In the genomic region with DNA sequence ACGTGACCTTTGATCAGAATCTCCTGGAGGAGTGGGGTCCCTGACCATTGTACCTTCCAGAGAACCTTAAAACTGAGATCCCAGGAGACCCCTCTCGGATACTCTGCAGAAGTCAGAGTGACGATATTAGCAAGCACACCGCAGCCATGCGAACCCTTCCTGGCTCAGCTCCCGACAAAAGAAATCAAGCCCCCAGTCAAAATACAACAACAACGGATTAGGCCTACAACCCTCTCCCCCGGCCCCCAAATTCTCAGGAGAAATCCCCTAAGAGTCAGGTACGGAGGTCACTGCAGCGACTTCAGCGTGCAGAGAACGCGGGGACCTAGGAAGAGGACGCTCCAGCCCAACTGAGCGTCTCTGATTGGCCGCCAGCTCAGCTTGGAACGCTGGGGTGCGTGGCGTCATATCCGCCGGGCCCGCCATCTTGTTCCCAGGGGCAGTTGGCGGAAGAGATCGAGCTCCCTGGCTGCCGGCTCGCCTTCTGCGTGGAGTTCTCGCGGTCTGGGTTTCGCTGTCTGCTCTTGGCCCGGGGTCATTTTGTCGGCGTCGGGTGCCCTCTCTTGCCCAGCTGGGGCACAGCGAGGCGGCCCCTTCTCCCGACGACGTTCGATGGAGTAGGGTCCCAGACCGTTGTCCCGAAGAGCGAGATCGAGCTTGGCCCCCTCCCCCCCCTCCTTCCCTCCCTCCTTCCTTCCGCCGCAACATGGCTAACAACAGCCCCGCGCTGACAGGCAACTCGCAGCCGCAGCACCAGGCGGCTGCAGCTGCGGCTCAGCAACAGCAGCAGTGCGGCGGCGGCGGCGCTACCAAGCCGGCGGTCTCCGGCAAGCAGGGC, we compare ENCODE assay signal across 1 cellular context.
TF ChIP-seq lines count a peak whose summit lies in the region.

A gene with protein sequence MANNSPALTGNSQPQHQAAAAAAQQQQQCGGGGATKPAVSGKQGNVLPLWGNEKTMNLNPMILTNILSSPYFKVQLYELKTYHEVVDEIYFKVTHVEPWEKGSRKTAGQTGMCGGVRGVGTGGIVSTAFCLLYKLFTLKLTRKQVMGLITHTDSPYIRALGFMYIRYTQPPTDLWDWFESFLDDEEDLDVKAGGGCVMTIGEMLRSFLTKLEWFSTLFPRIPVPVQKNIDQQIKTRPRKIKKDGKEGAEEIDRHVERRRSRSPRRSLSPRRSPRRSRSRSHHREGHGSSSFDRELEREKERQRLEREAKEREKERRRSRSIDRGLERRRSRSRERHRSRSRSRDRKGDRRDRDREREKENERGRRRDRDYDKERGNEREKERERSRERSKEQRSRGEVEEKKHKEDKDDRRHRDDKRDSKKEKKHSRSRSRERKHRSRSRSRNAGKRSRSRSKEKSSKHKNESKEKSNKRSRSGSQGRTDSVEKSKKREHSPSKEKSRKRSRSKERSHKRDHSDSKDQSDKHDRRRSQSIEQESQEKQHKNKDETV (plus strand): TSS at position 425 of the 838 bp plus-strand sequence. CDS start 282 bp downstream, at position 707.

TF ChIP-seq in K562, 482 proteins besides CTCF, POLR2A, EP300 and RAD21 (continued from another document and continues in another):
- TF ChIP-seq, protein P1, sequence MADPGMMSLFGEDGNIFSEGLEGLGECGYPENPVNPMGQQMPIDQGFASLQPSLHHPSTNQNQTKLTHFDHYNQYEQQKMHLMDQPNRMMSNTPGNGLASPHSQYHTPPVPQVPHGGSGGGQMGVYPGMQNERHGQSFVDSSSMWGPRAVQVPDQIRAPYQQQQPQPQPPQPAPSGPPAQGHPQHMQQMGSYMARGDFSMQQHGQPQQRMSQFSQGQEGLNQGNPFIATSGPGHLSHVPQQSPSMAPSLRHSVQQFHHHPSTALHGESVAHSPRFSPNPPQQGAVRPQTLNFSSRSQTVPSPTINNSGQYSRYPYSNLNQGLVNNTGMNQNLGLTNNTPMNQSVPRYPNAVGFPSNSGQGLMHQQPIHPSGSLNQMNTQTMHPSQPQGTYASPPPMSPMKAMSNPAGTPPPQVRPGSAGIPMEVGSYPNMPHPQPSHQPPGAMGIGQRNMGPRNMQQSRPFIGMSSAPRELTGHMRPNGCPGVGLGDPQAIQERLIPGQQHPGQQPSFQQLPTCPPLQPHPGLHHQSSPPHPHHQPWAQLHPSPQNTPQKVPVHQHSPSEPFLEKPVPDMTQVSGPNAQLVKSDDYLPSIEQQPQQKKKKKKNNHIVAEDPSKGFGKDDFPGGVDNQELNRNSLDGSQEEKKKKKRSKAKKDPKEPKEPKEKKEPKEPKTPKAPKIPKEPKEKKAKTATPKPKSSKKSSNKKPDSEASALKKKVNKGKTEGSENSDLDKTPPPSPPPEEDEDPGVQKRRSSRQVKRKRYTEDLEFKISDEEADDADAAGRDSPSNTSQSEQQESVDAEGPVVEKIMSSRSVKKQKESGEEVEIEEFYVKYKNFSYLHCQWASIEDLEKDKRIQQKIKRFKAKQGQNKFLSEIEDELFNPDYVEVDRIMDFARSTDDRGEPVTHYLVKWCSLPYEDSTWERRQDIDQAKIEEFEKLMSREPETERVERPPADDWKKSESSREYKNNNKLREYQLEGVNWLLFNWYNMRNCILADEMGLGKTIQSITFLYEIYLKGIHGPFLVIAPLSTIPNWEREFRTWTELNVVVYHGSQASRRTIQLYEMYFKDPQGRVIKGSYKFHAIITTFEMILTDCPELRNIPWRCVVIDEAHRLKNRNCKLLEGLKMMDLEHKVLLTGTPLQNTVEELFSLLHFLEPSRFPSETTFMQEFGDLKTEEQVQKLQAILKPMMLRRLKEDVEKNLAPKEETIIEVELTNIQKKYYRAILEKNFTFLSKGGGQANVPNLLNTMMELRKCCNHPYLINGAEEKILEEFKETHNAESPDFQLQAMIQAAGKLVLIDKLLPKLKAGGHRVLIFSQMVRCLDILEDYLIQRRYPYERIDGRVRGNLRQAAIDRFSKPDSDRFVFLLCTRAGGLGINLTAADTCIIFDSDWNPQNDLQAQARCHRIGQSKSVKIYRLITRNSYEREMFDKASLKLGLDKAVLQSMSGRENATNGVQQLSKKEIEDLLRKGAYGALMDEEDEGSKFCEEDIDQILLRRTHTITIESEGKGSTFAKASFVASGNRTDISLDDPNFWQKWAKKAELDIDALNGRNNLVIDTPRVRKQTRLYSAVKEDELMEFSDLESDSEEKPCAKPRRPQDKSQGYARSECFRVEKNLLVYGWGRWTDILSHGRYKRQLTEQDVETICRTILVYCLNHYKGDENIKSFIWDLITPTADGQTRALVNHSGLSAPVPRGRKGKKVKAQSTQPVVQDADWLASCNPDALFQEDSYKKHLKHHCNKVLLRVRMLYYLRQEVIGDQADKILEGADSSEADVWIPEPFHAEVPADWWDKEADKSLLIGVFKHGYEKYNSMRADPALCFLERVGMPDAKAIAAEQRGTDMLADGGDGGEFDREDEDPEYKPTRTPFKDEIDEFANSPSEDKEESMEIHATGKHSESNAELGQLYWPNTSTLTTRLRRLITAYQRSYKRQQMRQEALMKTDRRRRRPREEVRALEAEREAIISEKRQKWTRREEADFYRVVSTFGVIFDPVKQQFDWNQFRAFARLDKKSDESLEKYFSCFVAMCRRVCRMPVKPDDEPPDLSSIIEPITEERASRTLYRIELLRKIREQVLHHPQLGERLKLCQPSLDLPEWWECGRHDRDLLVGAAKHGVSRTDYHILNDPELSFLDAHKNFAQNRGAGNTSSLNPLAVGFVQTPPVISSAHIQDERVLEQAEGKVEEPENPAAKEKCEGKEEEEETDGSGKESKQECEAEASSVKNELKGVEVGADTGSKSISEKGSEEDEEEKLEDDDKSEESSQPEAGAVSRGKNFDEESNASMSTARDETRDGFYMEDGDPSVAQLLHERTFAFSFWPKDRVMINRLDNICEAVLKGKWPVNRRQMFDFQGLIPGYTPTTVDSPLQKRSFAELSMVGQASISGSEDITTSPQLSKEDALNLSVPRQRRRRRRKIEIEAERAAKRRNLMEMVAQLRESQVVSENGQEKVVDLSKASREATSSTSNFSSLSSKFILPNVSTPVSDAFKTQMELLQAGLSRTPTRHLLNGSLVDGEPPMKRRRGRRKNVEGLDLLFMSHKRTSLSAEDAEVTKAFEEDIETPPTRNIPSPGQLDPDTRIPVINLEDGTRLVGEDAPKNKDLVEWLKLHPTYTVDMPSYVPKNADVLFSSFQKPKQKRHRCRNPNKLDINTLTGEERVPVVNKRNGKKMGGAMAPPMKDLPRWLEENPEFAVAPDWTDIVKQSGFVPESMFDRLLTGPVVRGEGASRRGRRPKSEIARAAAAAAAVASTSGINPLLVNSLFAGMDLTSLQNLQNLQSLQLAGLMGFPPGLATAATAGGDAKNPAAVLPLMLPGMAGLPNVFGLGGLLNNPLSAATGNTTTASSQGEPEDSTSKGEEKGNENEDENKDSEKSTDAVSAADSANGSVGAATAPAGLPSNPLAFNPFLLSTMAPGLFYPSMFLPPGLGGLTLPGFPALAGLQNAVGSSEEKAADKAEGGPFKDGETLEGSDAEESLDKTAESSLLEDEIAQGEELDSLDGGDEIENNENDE (IDR thresholded peaks at IDR 0.05; ENCODE audit: low read depth, low read length), result no peak
- no peak for TF ChIP-seq MYNN (IDR thresholded peaks at IDR 0.05)
- no peak for TF ChIP-seq MYNN (CRISPR knock-in tag; IDR thresholded peaks at IDR 0.05)
- TF ChIP-seq ZNF551 (CRISPR knock-in tag; IDR thresholded peaks at IDR 0.05), result no peak
- no peak for TF ChIP-seq ZNF699 (CRISPR knock-in tag; IDR thresholded peaks at IDR 0.05; ENCODE audit: insufficient replicate concordance)
- TF ChIP-seq HCFC1 (IDR thresholded peaks at IDR 0.05; ENCODE audit: low read depth, low read length), result peak; percentile 73
- peak; percentile 77; the same call in 1 of the 2 replicates for TF ChIP-seq ZFX (CRISPR knock-in tag; IDR thresholded peaks at IDR 0.05)
- TF ChIP-seq, protein P2, sequence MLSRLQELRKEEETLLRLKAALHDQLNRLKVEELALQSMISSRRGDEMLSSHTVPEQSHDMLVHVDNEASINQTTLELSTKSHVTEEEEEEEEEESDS (CRISPR knock-in tag; IDR thresholded peaks at IDR 0.05), result no peak
- no peak for TF ChIP-seq KLF10 (CRISPR knock-in tag; IDR thresholded peaks at IDR 0.05)
- TF ChIP-seq RBFOX2 (IDR thresholded peaks at IDR 0.05; ENCODE audit: low read depth, low read length), result peak; percentile 100
- TF ChIP-seq, protein P3, sequence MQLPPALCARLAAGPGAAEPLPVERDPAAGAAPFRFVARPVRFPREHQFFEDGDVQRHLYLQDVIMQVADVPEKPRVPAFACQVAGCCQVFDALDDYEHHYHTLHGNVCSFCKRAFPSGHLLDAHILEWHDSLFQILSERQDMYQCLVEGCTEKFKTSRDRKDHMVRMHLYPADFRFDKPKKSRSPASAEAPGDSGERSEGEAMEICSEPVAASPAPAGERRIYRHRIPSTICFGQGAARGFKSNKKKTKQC (CRISPR knock-in tag; IDR thresholded peaks at IDR 0.05), result no peak; the same call in none of the 2 replicates
- 0 out of 2 replicates have a peak, but pooled peaks have one; percentile 27 for TF ChIP-seq HINFP (tag; conservative IDR thresholded peaks at IDR 0.05; ENCODE audit: low read depth)
- TF ChIP-seq SRF (CRISPR knock-in tag; IDR thresholded peaks at IDR 0.05), result peak in 1 of 2 experiments; percentile 46; a peak in 1 of 4 replicates
- TF ChIP-seq ZNF239 (CRISPR knock-in tag; IDR thresholded peaks at IDR 0.05), result no peak
- TF ChIP-seq, protein P4, sequence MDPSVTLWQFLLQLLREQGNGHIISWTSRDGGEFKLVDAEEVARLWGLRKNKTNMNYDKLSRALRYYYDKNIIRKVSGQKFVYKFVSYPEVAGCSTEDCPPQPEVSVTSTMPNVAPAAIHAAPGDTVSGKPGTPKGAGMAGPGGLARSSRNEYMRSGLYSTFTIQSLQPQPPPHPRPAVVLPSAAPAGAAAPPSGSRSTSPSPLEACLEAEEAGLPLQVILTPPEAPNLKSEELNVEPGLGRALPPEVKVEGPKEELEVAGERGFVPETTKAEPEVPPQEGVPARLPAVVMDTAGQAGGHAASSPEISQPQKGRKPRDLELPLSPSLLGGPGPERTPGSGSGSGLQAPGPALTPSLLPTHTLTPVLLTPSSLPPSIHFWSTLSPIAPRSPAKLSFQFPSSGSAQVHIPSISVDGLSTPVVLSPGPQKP (CRISPR knock-in tag; IDR thresholded peaks at IDR 0.05), result no peak
- peak; percentile 86 for TF ChIP-seq C11orf30 (IDR thresholded peaks at IDR 0.05; ENCODE audit: low read depth)
- peak; percentile 40; the same call in 1 of the 2 replicates for TF ChIP-seq RNF2 (IDR thresholded peaks at IDR 0.05)
- TF ChIP-seq NR4A1 (CRISPR knock-in tag; IDR thresholded peaks at IDR 0.05), result no peak; the same call in 1 of the 2 replicates
- peak; percentile 39; the same call in 1 of the 2 replicates for TF ChIP-seq NR4A1 (tag; IDR thresholded peaks at IDR 0.05)
- peak; percentile 58 for TF ChIP-seq SIN3B (IDR thresholded peaks at IDR 0.05; ENCODE audit: low read depth)
- peak; percentile 75 for TF ChIP-seq ELF1 (tag; IDR thresholded peaks at IDR 0.05)
- TF ChIP-seq NFE2L1 (tag; IDR thresholded peaks at IDR 0.05; ENCODE audit: borderline replicate concordance, low read depth), result no peak
- 0 out of 2 replicates have a peak, but pooled peaks have one; percentile 0 for TF ChIP-seq ZNF57 (CRISPR knock-in tag; IDR thresholded peaks at IDR 0.05)
- TF ChIP-seq NCOR1 (IDR thresholded peaks at IDR 0.05), result peak; percentile 48
- no peak for TF ChIP-seq BACH1 (tag; IDR thresholded peaks at IDR 0.05)
- TF ChIP-seq POLR3A (IDR thresholded peaks at IDR 0.05; ENCODE audit: borderline replicate concordance, extremely low read depth, insufficient read depth, insufficient read length), result no peak
- TF ChIP-seq PHF8 (IDR thresholded peaks at IDR 0.05; ENCODE audit: borderline replicate concordance, low read length), result peak; percentile 98
- TF ChIP-seq RHOXF2B (CRISPR knock-in tag; conservative IDR thresholded peaks at IDR 0.05), result 0 out of 2 replicates have a peak, but pooled peaks have one; percentile 1
- TF ChIP-seq, protein P5, sequence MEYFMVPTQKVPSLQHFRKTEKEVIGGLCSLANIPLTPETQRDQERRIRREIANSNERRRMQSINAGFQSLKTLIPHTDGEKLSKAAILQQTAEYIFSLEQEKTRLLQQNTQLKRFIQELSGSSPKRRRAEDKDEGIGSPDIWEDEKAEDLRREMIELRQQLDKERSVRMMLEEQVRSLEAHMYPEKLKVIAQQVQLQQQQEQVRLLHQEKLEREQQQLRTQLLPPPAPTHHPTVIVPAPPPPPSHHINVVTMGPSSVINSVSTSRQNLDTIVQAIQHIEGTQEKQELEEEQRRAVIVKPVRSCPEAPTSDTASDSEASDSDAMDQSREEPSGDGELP (CRISPR knock-in tag; IDR thresholded peaks at IDR 0.05; ENCODE audit: borderline replicate concordance), result peak; percentile 86
- TF ChIP-seq SAFB (IDR thresholded peaks at IDR 0.05; ENCODE audit: borderline replicate concordance, low read depth, low read length), result no peak
- no peak for TF ChIP-seq PURB (CRISPR knock-in tag; IDR thresholded peaks at IDR 0.05; ENCODE audit: low read depth)
- no peak for TF ChIP-seq STAT5B (CRISPR knock-in tag; IDR thresholded peaks at IDR 0.05)
- peak; percentile 7; the same call in 1 of the 2 replicates for TF ChIP-seq RUNX1 (IDR thresholded peaks at IDR 0.05; ENCODE audit: low read depth)
- 0 out of 2 replicates have a peak, but pooled peaks have one; percentile 34 for TF ChIP-seq ZFPM2 (CRISPR knock-in tag; IDR thresholded peaks at IDR 0.05)
- TF ChIP-seq NFATC3 (IDR thresholded peaks at IDR 0.05), result peak; percentile 85; the same call in 1 of the 2 replicates
- 0 out of 2 replicates have a peak, but pooled peaks have one; percentile 58 for TF ChIP-seq CBFB (CRISPR knock-in tag; IDR thresholded peaks at IDR 0.05)
- no peak for TF ChIP-seq KLF6 (CRISPR knock-in tag; IDR thresholded peaks at IDR 0.05; ENCODE audit: borderline replicate concordance)
